ENCODE assay signal across 26 cellular contexts in genomic region chr17:81075307-81075706, GRCh38. TPM values are rescaled to one million over a fixed set of nuclear protein-coding genes. Genes with fewer than 3 reads are reported as not detected.
DNase-seq lines count a peak whose midpoint lies in the region; ATAC-seq and TF ChIP-seq lines count a peak whose summit lies in the region.
"Had no signal": no experiment of that assay in that cellular context is flagged by ENCODE, and none has a peak within 500 bp of the region (broad histone marks: within the 10 kb centered on the region; RNA-seq: fewer than 3 reads in every experiment).

No MANE protein-coding gene starts in this region.

- H3K36me3 Mint-ChIP-seq in CD4-positive, CD25-positive, alpha-beta regulatory T cell: no peaks in the 10 kb centered on the region
- H3K36me3 Mint-ChIP-seq in WTC11: no peaks in the 10 kb centered on the region
- peaks cover 22% of the 10 kb centered on the region for H3K36me3 Mint-ChIP-seq in neural progenitor cell
- H3K36me3 Mint-ChIP-seq: T-cell had no signal

- DNase-seq in CD4-positive, CD25-positive, alpha-beta regulatory T cell: no peak
- peak; percentile 86 to 94 for DNase-seq in NCI-H524 (lab: John Stamatoyannopoulos, UW)
- no peak for DNase-seq in WTC11 (ENCODE audit: low spot score)
- no peak for DNase-seq in neural progenitor cell (ENCODE audit: low spot score)
- no peak for DNase-seq in NCI-H510A (lab: John Stamatoyannopoulos, UW)
- DNase-seq in substantia nigra (lab: John Stamatoyannopoulos, UW): no peak
- DNase-seq: COR-L47; DMS53; EL; H7; IMR-90; Karpas-422; MM.1S; NCI-H1092; NCI-H1436 treated with DMSO at 0.1 percent for 48 hours; NCI-H2029; NCI-H345; NK-92 treated with Interleukin-12 subunit alpha and Interleukin-12 subunit beta, amount 100 ng/mL, for 24 hours; OCI-M1; SHP77 treated with DMSO at 0.1 percent for 48 hours; T-cell had no signal

- H3K36me3 ChIP-seq in CD4-positive, CD25-positive, alpha-beta regulatory T cell (ENCODE audit: control insufficient read depth, insufficient read depth, low read length): no peaks in the 10 kb centered on the region
- no peaks in the 10 kb centered on the region for H3K36me3 ChIP-seq in neural progenitor cell

- no peaks in the 10 kb centered on the region for H3K4me1 ChIP-seq in CD4-positive, CD25-positive, alpha-beta regulatory T cell (ENCODE audit: control insufficient read depth, insufficient read depth, low read length, poor library complexity, severe bottlenecking)
- H3K4me1 ChIP-seq in neural progenitor cell: peaks cover 17% of the 10 kb centered on the region

- no peak overlapping the region for H3K9ac ChIP-seq in neural progenitor cell

- no peaks in the 10 kb centered on the region for H3K9me3 ChIP-seq in CD4-positive, CD25-positive, alpha-beta regulatory T cell (ENCODE audit: control insufficient read depth in 2 of 2, low read length in 2 of 2)
- no peaks in the 10 kb centered on the region for H3K9me3 ChIP-seq in neural progenitor cell (ENCODE audit: low read depth)

- no peak overlapping the region for H3K27ac ChIP-seq in CD4-positive, CD25-positive, alpha-beta regulatory T cell (ENCODE audit: insufficient read depth, low read length, poor library complexity, severe bottlenecking)
- H3K27ac ChIP-seq in neural progenitor cell (no peak overlapping the region), substantia nigra (ENCODE audit: low read depth, low read length, poor library complexity, severe bottlenecking) (no peak overlapping the region)
- H3K27ac ChIP-seq: C4-2B, HL-60 had no signal

- CTCF ChIA-PET in WTC11 (lab: Charles Lee): interaction anchor here (0.6 to 2.7 kb wide), 4 partner anchors 22 to 176 kb away, joined by 3 to 14 read pairs (median 5); no protein-coding TSS in a partner anchor

- POLR2A ChIA-PET in WTC11 (lab: Charles Lee): no interaction called here

- H2AFZ ChIP-seq in neural progenitor cell (replicated peaks): no peak overlapping the region

- H3K4me1 Mint-ChIP-seq in CD4-positive, CD25-positive, alpha-beta regulatory T cell: no peaks in the 10 kb centered on the region
- H3K4me1 Mint-ChIP-seq in WTC11 (no peaks in the 10 kb centered on the region), neural progenitor cell (peaks cover 57% of the 10 kb centered on the region)
- H3K4me1 Mint-ChIP-seq: T-cell had no signal

- no peaks in the 10 kb centered on the region for H3K27me3 Mint-ChIP-seq in CD4-positive, CD25-positive, alpha-beta regulatory T cell
- H3K27me3 Mint-ChIP-seq in WTC11 (ENCODE audit: low read depth) (no peaks in the 10 kb centered on the region), neural progenitor cell (ENCODE audit: insufficient read depth, low read depth) (peaks cover 19% of the 10 kb centered on the region)
- H3K27me3 Mint-ChIP-seq: T-cell had no signal

- no peaks in the 10 kb centered on the region for H3K9me3 Mint-ChIP-seq in CD4-positive, CD25-positive, alpha-beta regulatory T cell
- H3K9me3 Mint-ChIP-seq in WTC11 (no peaks in the 10 kb centered on the region), neural progenitor cell (no peaks in the 10 kb centered on the region)
- H3K9me3 Mint-ChIP-seq: T-cell had no signal

- ATAC-seq in CD4-positive, CD25-positive, alpha-beta regulatory T cell (ENCODE audit: low read depth in 2 of 2): no peak
- ATAC-seq in WTC11: no peak
- ATAC-seq in HG03108 (IDR thresholded peaks at IDR 0.05; ENCODE audit: unreplicated experiment): no peak
- ATAC-seq in GM19397 (IDR thresholded peaks at IDR 0.05; ENCODE audit: unreplicated experiment): no peak
- ATAC-seq: GM12878, T-cell had no signal

- no peak overlapping the region for H3K4me3 Mint-ChIP-seq in CD4-positive, CD25-positive, alpha-beta regulatory T cell
- H3K4me3 Mint-ChIP-seq in WTC11 (no peak overlapping the region), neural progenitor cell (no peak overlapping the region)
- H3K4me3 Mint-ChIP-seq: T-cell had no signal

- H3K4me2 ChIP-seq in neural progenitor cell: no peak overlapping the region

- no peaks in the 10 kb centered on the region for H3K27me3 ChIP-seq in CD4-positive, CD25-positive, alpha-beta regulatory T cell (ENCODE audit: control insufficient read depth, insufficient read depth, low read length)
- H3K27me3 ChIP-seq in neural progenitor cell: no peaks in the 10 kb centered on the region

- H3K4me3 ChIP-seq in CD4-positive, CD25-positive, alpha-beta regulatory T cell (ENCODE audit: low read depth, low read length): no peak overlapping the region
- no peak overlapping the region for H3K4me3 ChIP-seq in neural progenitor cell
- H3K4me3 ChIP-seq: GM12878 had no signal

- TF ChIP-seq CTCF in WTC11 (IDR thresholded peaks at IDR 0.05) (no peak), neural progenitor cell (IDR thresholded peaks at IDR 0.05) (no peak)

- H3K27ac Mint-ChIP-seq in CD4-positive, CD25-positive, alpha-beta regulatory T cell: peak overlapping the region in 2 of 3 donors; percentile 52 to 65
- H3K27ac Mint-ChIP-seq in WTC11: peak overlapping the region; percentile 70
- H3K27ac Mint-ChIP-seq in neural progenitor cell: peak overlapping the region; percentile 90
- H3K27ac Mint-ChIP-seq: T-cell had no signal

- peaks cover 25% of the 10 kb centered on the region for H4K20me1 ChIP-seq in neural progenitor cell (ENCODE audit: low read depth)

- no peaks in the 10 kb centered on the region for H3F3A ChIP-seq in neural progenitor cell (ENCODE audit: low read depth)

- H3K79me2 ChIP-seq in neural progenitor cell (ENCODE audit: low read depth): no peaks in the 10 kb centered on the region

TF ChIP-seq in WTC11, 78 proteins besides CTCF, POLR2A, EP300 and RAD21 (continues in another document):
- no peak for TF ChIP-seq ZNF425 (CRISPR knock-in tag; conservative IDR thresholded peaks at IDR 0.05)
- TF ChIP-seq ZMAT4 (CRISPR knock-in tag; IDR thresholded peaks at IDR 0.05): no peak
- no peak for TF ChIP-seq RORB (CRISPR knock-in tag; IDR thresholded peaks at IDR 0.05)
- TF ChIP-seq MLX (CRISPR knock-in tag; IDR thresholded peaks at IDR 0.05): no peak
- no peak for TF ChIP-seq SP1 (CRISPR knock-in tag; conservative IDR thresholded peaks at IDR 0.05)
- TF ChIP-seq ZNF416 (CRISPR knock-in tag; IDR thresholded peaks at IDR 0.05): no peak
- TF ChIP-seq SOX15 (CRISPR knock-in tag; IDR thresholded peaks at IDR 0.05): no peak
- no peak for TF ChIP-seq ELF4 (CRISPR knock-in tag; IDR thresholded peaks at IDR 0.05; ENCODE audit: low read depth)
- TF ChIP-seq IRF2 (CRISPR knock-in tag; IDR thresholded peaks at IDR 0.05; ENCODE audit: borderline replicate concordance, low read depth): no peak
- TF ChIP-seq STAT6 (CRISPR knock-in tag; conservative IDR thresholded peaks at IDR 0.05; ENCODE audit: low read depth): no peak

RNA-seq across cellular contexts. Expression of gene BAIAP2, which starts 40.4 kb away (rescaled TPM):
- 6.8 TPM for total RNA-seq in CD4-positive, CD25-positive, alpha-beta regulatory T cell
- 1 to 10 TPM; 1.5 to 3.8 (median 1.7) TPM for polyA plus RNA-seq in CD4-positive, CD25-positive, alpha-beta regulatory T cell
- total RNA-seq in WTC11 (2021) (16.9 to 20.7 TPM (median 18.4 TPM) in 3 replicates), neural progenitor cell (ENCODE audit: low replicate concordance) (15.6 and 16.1 TPM in 2 replicates)

Comparison
In these comparisons a context has a peak if more than half of its experiments do, and no peak if none do; other contexts are left out.
1. DNase-seq: peak in NCI-H524 (2 of 2); none in CD4-positive, CD25-positive, alpha-beta regulatory T cell (0 of 3), WTC11 (single experiment), neural progenitor cell (single experiment), NCI-H510A (single experiment) and substantia nigra (0 of 49).
2. Peak in every context shown above with its lines, with median percentiles within 50 percentile points of each other: H3K27ac Mint-ChIP-seq.